ENCODE assay signal across 9 cellular contexts in the genomic region with DNA sequence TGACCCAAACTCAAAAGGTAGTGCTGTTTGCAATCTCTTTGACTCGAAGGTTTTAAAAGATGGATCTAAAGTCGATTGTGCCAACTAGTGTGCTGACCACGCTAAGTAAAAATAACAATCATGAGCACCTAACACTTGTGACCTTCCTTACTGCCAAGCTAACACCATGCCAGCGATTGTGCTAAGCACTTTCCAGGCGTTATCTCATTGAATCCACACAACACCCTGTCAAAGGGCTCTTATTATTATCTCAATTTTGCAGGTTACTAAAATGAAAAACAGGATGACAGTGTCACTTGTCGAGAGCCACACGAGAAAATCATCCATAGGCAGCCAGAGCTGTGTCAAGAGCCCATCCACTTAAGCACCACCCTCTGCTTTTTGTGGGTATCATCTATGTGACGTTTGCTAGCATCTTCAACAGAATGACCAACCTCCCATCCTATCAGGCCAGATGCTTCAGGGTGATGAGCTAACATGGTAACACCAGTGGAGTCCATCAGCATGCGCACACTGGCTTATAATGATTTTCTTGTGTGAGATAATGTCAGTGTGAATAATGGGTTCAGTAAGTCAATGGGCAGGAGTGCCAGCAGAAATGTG. TPM values are rescaled to one million over a fixed set of nuclear protein-coding genes. Genes with fewer than 3 reads are reported as not detected.
DNase-seq lines count a peak whose midpoint lies in the region; ATAC-seq and TF ChIP-seq lines count a peak whose summit lies in the region.
"Had no signal": no experiment of that assay in that cellular context is flagged by ENCODE, and none has a peak within 500 bp of the region (broad histone marks: within the 10 kb centered on the region; RNA-seq: fewer than 3 reads in every experiment).

No MANE protein-coding gene starts in this region.

- H3K27ac ChIP-seq in mammary epithelial cell (ENCODE audit: insufficient read depth, low read depth, low read length) = no peak overlapping the region
- H3K27ac ChIP-seq in right cardiac atrium (ENCODE audit: low read length) = peak overlapping the region; percentile 58
- H3K27ac ChIP-seq in upper lobe of left lung = peak overlapping the region in 2 of 4 donors; percentile 90 to 91

- H3K36me3 ChIP-seq in mammary epithelial cell (ENCODE audit: insufficient read depth, low read length) = no peaks in the 10 kb centered on the region
- H3K36me3 ChIP-seq in upper lobe of left lung = no peaks in the 10 kb centered on the region

- no peaks in the 10 kb centered on the region for H3K36me3 Mint-ChIP-seq in MCF 10A (ENCODE audit: insufficient read depth, unreplicated experiment)
- H3K36me3 Mint-ChIP-seq in activated CD4-positive, alpha-beta memory T cell treated with anti-CD3 and anti-CD28 coated beads, Interleukin-2, amount 10 ng/mL, durations not matched to agents 7 days and 5 days (ENCODE audit: low read depth) = peaks cover 6% of the 10 kb centered on the region

- no peaks in the 10 kb centered on the region for H3K79me2 ChIP-seq in mammary epithelial cell (ENCODE audit: insufficient read depth, low read length)

- intact Hi-C loops in MCF 10A (cut with micrococcal nuclease) = no loop called here
- intact Hi-C loops in mammary epithelial cell (cut with micrococcal nuclease) = no loop called here
- intact Hi-C loops in right cardiac atrium (cut with DNase I) = loop anchor here in 1 of 4 donors (5.0 kb wide), 1 partner anchor 34 kb away; no protein-coding TSS in a partner anchor

- POLR2A ChIA-PET in MCF 10A (lab: Yijun Ruan, JAX) = interaction anchor here (2.0 kb wide), 1 partner anchor 17 kb away, joined by 6 read pairs; no protein-coding TSS in a partner anchor
- POLR2A ChIA-PET in activated CD4-positive, alpha-beta memory T cell treated with anti-CD3 and anti-CD28 coated beads, Interleukin-2, amount 10 ng/mL, durations not matched to agents 7 days and 5 days (lab: Charles Lee) = interaction anchor here (1.0 to 4.5 kb wide), 3 partner anchors 12 to 33 kb away, joined by 3 to 39 read pairs (median 32); a partner anchor contains a TSS

- no peak overlapping the region for H2AFZ ChIP-seq in mammary epithelial cell (ENCODE audit: low read depth, low read length)

- H3K27me3 Mint-ChIP-seq in MCF 10A (ENCODE audit: insufficient read depth, unreplicated experiment) = peaks cover 14% of the 10 kb centered on the region
- peaks cover 8% of the 10 kb centered on the region for H3K27me3 Mint-ChIP-seq in activated CD4-positive, alpha-beta memory T cell treated with anti-CD3 and anti-CD28 coated beads, Interleukin-2, amount 10 ng/mL, durations not matched to agents 7 days and 5 days

- H3K9me3 Mint-ChIP-seq in MCF 10A (ENCODE audit: unreplicated experiment) = no peaks in the 10 kb centered on the region
- no peaks in the 10 kb centered on the region for H3K9me3 Mint-ChIP-seq in activated CD4-positive, alpha-beta memory T cell treated with anti-CD3 and anti-CD28 coated beads, Interleukin-2, amount 10 ng/mL, durations not matched to agents 7 days and 5 days

- TF ChIP-seq EP300 in upper lobe of left lung (IDR thresholded peaks at IDR 0.05) = no peak

- in situ Hi-C loops in mammary epithelial cell (cut with MboI; ENCODE audit: low sequenced_read_pairs in 2 of 2) = no loop called here

- no peak for TF ChIP-seq POLR2A in upper lobe of left lung (IDR thresholded peaks at IDR 0.05)

- H3K27me3 ChIP-seq in mammary epithelial cell (ENCODE audit: insufficient read depth, low read length) = no peaks in the 10 kb centered on the region
- no peaks in the 10 kb centered on the region for H3K27me3 ChIP-seq in right cardiac atrium (ENCODE audit: control insufficient read depth, insufficient read depth)
- no peaks in the 10 kb centered on the region for H3K27me3 ChIP-seq in upper lobe of left lung

- WGBS in mammary epithelial cell (ENCODE audit: low coverage, missing lambda C conversion rate) = 78% methylated on average over 9 of the region's 9 CpGs
- WGBS in right cardiac atrium = 37% methylated on average over 9 of the region's 9 CpGs
- WGBS in upper lobe of left lung, 2 donors = 36 to 56% methylated on average over 6 to 9 of the region's 9 CpGs

- H3K4me1 Mint-ChIP-seq in MCF 10A (ENCODE audit: insufficient read depth, unreplicated experiment) = no peaks in the 10 kb centered on the region
- peaks cover 27% of the 10 kb centered on the region for H3K4me1 Mint-ChIP-seq in activated CD4-positive, alpha-beta memory T cell treated with anti-CD3 and anti-CD28 coated beads, Interleukin-2, amount 10 ng/mL, durations not matched to agents 7 days and 5 days

- CTCF ChIA-PET in MCF 10A (lab: Yijun Ruan, JAX) = interaction anchor here (0.6 to 4.4 kb wide), 5 partner anchors 26 to 83 kb away, joined by 3 to 31 read pairs (median 4); a partner anchor contains a TSS
- CTCF ChIA-PET in mammary epithelial cell (lab: Charles Lee; ENCODE audit: low non-redundant PET) = no interaction called here
- CTCF ChIA-PET in activated CD4-positive, alpha-beta memory T cell treated with anti-CD3 and anti-CD28 coated beads, Interleukin-2, amount 10 ng/mL, durations not matched to agents 7 days and 5 days (lab: Charles Lee) = interaction anchor here (1.4 to 5.1 kb wide), 3 partner anchors 11 to 33 kb away, joined by 3 to 71 read pairs (median 3); a partner anchor contains a TSS

- TF ChIP-seq CTCF in MCF 10A (IDR thresholded peaks at IDR 0.05; ENCODE audit: unreplicated experiment) = no peak
- TF ChIP-seq CTCF in mammary epithelial cell (conservative IDR thresholded peaks at IDR 0.05 in 1 of 2, IDR thresholded peaks at IDR 0.05 in 1 of 2; ENCODE audit: extremely low read depth in 1 of 2, insufficient read depth in 1 of 2, low read depth in 1 of 2, low read length in 2 of 2) = no peak
- no peak for TF ChIP-seq CTCF in upper lobe of left lung (IDR thresholded peaks at IDR 0.05)

- no peak overlapping the region for H3K27ac Mint-ChIP-seq in MCF 10A (ENCODE audit: low read depth, unreplicated experiment)
- H3K27ac Mint-ChIP-seq in activated CD4-positive, alpha-beta memory T cell treated with anti-CD3 and anti-CD28 coated beads, Interleukin-2, amount 10 ng/mL, durations not matched to agents 7 days and 5 days = no peak overlapping the region

- H3K4me3 Mint-ChIP-seq in MCF 10A (ENCODE audit: unreplicated experiment) = peak overlapping the region; percentile 55
- peak overlapping the region; percentile 59 for H3K4me3 Mint-ChIP-seq in activated CD4-positive, alpha-beta memory T cell treated with anti-CD3 and anti-CD28 coated beads, Interleukin-2, amount 10 ng/mL, durations not matched to agents 7 days and 5 days

- H3K9me3 ChIP-seq in mammary epithelial cell (replicated peaks; ENCODE audit: insufficient read depth, low read length) = no peaks in the 10 kb centered on the region
- H3K9me3 ChIP-seq in right cardiac atrium (ENCODE audit: control insufficient read depth, low read length) = no peaks in the 10 kb centered on the region
- no peaks in the 10 kb centered on the region for H3K9me3 ChIP-seq in upper lobe of left lung

- H3K4me3 ChIP-seq in mammary epithelial cell (replicated peaks in 1 of 3; ENCODE audit: insufficient read depth in 1 of 3, low read depth in 2 of 3, low read length in 3 of 3) = no peak overlapping the region
- no peak overlapping the region for H3K4me3 ChIP-seq in right cardiac atrium (ENCODE audit: low read length)
- H3K4me3 ChIP-seq in upper lobe of left lung = peak overlapping the region in 3 of 4 donors; percentile 55 to 59 (median 56)

- dilution Hi-C loops in mammary epithelial cell (cut with HindIII; ENCODE audit: low sequenced_read_pairs) = no loop called here

- DNase-seq in MCF 10A (ENCODE audit: unreplicated experiment) (no peak), mammary epithelial cell (no peak), right cardiac atrium (no peak), upper lobe of left lung (no peak), SIG-M5 treated with dmso at 0.1 percent for 504 hours (lab: John Stamatoyannopoulos, UW; ENCODE audit: unreplicated experiment) (no peak)
- DNase-seq in activated CD4-positive, alpha-beta memory T cell treated with anti-CD3 and anti-CD28 coated beads, Interleukin-2, amount 10 ng/mL, durations not matched to agents 7 days and 5 days = no peak
- no peak for DNase-seq in stimulated activated CD4-positive, alpha-beta T cell treated with anti-CD3 and anti-CD28 coated beads, Interleukin-2, amount 100 ng/mL, for 24 hours
- DNase-seq: SIG-M5 had no signal

- BruUV-seq in MCF 10A (replicated peaks; lab: Mats Ljungman, UMichigan) (no TSS peak), mammary epithelial cell (replicated peaks; lab: Mats Ljungman, UMichigan) (no TSS peak)

- no peaks in the 10 kb centered on the region for H4K20me1 ChIP-seq in mammary epithelial cell (ENCODE audit: insufficient read depth, low read length)

- peaks cover 2% of the 10 kb centered on the region for H3K4me1 ChIP-seq in mammary epithelial cell (ENCODE audit: insufficient read depth, low read length)
- peaks cover 2% of the 10 kb centered on the region for H3K4me1 ChIP-seq in right cardiac atrium (ENCODE audit: control insufficient read depth, insufficient read depth, low read length)
- peaks cover 0 to 13% (median 5%) of the 10 kb centered on the region in 4 donors for H3K4me1 ChIP-seq in upper lobe of left lung

- H3K4me2 ChIP-seq in mammary epithelial cell (ENCODE audit: insufficient read depth, low read depth, low read length) = no peak overlapping the region

- H3K9ac ChIP-seq in mammary epithelial cell (ENCODE audit: insufficient read depth, low read length) = no peak overlapping the region

- ATAC-seq in right cardiac atrium = peak; percentile 67 to 81
- peak in 1 of 2 donors; percentile 20 for ATAC-seq in upper lobe of left lung (ENCODE audit: low FRiP score in 2 of 2)
- ATAC-seq in GM19452 (IDR thresholded peaks at IDR 0.05; ENCODE audit: unreplicated experiment) = no peak

RNA-seq across cellular contexts. Expression of a gene that starts 0.9 kb away (rescaled TPM):
- total RNA-seq in MCF 10A (2022) (2.0 and 2.1 TPM in 2 replicates), mammary epithelial cell (1 to 10 TPM in 1 of 2 donors, under 1 TPM in 1; 0.61 to 2.8 TPM), right cardiac atrium (10 to 100 TPM in 3 of 4 donors, 1 to 10 TPM in 1; 7.8 to 14.4 (median 11.4) TPM), upper lobe of left lung (10 to 100 TPM; 10.2 to 30.4 (median 15.4) TPM)
- polyA plus RNA-seq in mammary epithelial cell (0.28 TPM), right cardiac atrium (4.7 TPM)
- 0.26 TPM for polyA minus RNA-seq in mammary epithelial cell
- 10 to 100 TPM; 10.5 to 12.0 TPM for total RNA-seq in activated CD4-positive, alpha-beta memory T cell treated with anti-CD3 and anti-CD28 coated beads, Interleukin-2, amount 10 ng/mL, durations not matched to agents 7 days and 5 days

RNA-seq across cellular contexts. Expression of a gene that starts 10.9 kb away (rescaled TPM):
- total RNA-seq in MCF 10A (2022) = 149 and 196 TPM in 2 replicates
- total RNA-seq in mammary epithelial cell = 10 to 100 TPM; 31.3 to 93.0 TPM
- 69.3 TPM for polyA plus RNA-seq in mammary epithelial cell
- polyA minus RNA-seq in mammary epithelial cell = 89.0 TPM
- 10 to 100 TPM; 46.8 to 50.4 TPM for total RNA-seq in activated CD4-positive, alpha-beta memory T cell treated with anti-CD3 and anti-CD28 coated beads, Interleukin-2, amount 10 ng/mL, durations not matched to agents 7 days and 5 days
- 10 to 100 TPM; 18.7 to 27.0 (median 21.4) TPM for total RNA-seq in right cardiac atrium
- 14.0 TPM for polyA plus RNA-seq in right cardiac atrium
- total RNA-seq in upper lobe of left lung = 10 to 100 TPM; 24.1 to 52.4 (median 33.2) TPM

RNA-seq across cellular contexts. Expression of a gene that starts 53.5 kb away (rescaled TPM):
- total RNA-seq in MCF 10A (2022) = 11.8 and 12.7 TPM in 2 replicates
- 1 to 10 TPM; 8.2 to 9.7 TPM for total RNA-seq in mammary epithelial cell
- polyA plus RNA-seq in mammary epithelial cell = 8.7 TPM
- 18.1 TPM for polyA minus RNA-seq in mammary epithelial cell
- total RNA-seq in activated CD4-positive, alpha-beta memory T cell treated with anti-CD3 and anti-CD28 coated beads, Interleukin-2, amount 10 ng/mL, durations not matched to agents 7 days and 5 days = 10 to 100 TPM; 26.5 to 29.8 TPM
- 10 to 100 TPM; 25.3 to 42.7 (median 35.8) TPM for total RNA-seq in right cardiac atrium
- 20.4 TPM for polyA plus RNA-seq in right cardiac atrium
- 10 to 100 TPM; 34.2 to 88.0 (median 52.4) TPM for total RNA-seq in upper lobe of left lung

Comparison
In these comparisons a context has a peak if more than half of its experiments do, and no peak if none do; other contexts are left out.
1. H3K4me3 ChIP-seq: peak in upper lobe of left lung (3 of 4); none in mammary epithelial cell (0 of 3) and right cardiac atrium (single experiment).